ENCODE assay signal across 20 cellular contexts in the genomic region with DNA sequence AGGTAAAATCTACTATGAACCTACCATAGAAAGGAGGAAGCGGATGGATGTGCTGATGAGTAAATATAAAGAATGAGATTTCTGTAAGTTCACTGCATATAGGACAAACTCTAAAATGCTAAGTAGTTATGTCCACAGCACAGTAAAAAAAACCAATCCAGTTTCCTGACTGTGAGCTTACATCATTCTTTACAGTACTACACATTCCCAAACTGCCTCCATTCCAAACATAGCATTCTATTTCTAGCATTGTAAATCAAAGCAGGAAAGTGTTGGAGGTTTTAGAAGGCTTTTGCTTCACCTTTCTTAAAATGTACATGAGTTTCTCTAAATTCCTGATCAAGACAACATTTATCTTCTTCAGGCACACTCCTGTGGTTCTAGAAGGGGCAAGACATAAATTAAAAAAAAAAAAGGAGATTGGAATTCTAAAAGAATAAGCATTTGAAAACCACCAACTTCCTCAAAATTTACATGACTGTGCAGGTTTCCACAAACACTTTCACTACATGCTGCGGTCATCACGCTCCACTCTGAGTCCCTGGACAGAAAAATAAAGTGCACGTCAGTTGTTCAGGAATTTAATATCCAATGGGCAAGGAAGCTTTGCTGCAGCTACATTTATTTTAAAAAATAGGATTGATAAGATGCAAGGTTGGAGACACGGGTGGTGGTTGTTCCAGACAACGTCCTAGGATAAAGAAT.
DNase-seq lines count a peak whose midpoint lies in the region; ATAC-seq and TF ChIP-seq lines count a peak whose summit lies in the region.
"Had no signal": no experiment of that assay in that cellular context is flagged by ENCODE, and none has a peak within 500 bp of the region (broad histone marks: within the 10 kb centered on the region; RNA-seq: fewer than 3 reads in every experiment).

No MANE protein-coding gene starts in this region.

- in situ Hi-C loops in HAP-1 (cut with MboI; ENCODE audit: low sequenced_read_pairs): no loop called here

- no peaks in the 10 kb centered on the region for H3K27me3 Mint-ChIP-seq in GM23338 (ENCODE audit: insufficient read depth, low read depth, poor library complexity)
- H3K27me3 Mint-ChIP-seq: activated B cell treated with CpG ODN at 0.5 μM for 24 hours had no signal

- H4K20me1 ChIP-seq in GM23338 (replicated peaks; ENCODE audit: insufficient read depth): no peaks in the 10 kb centered on the region
- H4K20me1 ChIP-seq: BLaER1 treated with 17β-estradiol and CSF1 and Interleukin-3, amounts not matched to agents 10 nM and 100 nM had no signal

- H3K4me1 ChIP-seq in GM23338 (ENCODE audit: insufficient read depth) (no peaks in the 10 kb centered on the region; the same call in none of the 2 replicates), HAP-1 (no peaks in the 10 kb centered on the region)
- H3K4me1 ChIP-seq: heart left ventricle had no signal

- peaks cover 48% of the 10 kb centered on the region for H3K9me3 Mint-ChIP-seq in GM23338

- H3K9me2 ChIP-seq in GM23338 (ENCODE audit: insufficient read depth): no peaks in the 10 kb centered on the region; the same call in 1 of the 2 replicates

- H3K4me1 Mint-ChIP-seq in GM23338: peaks cover 20% of the 10 kb centered on the region

- TF ChIP-seq CTCF in GM23338 (conservative IDR thresholded peaks at IDR 0.05; ENCODE audit: low read depth in 2 of 2) (no peak), NB4 (IDR thresholded peaks at IDR 0.05; ENCODE audit: low read depth, low read length) (no peak)

- no peak overlapping the region for H2AFZ ChIP-seq in GM23338

- H3K9me3 ChIP-seq in HAP-1: no peaks in the 10 kb centered on the region; the same call in 1 of the 2 replicates
- H3K9me3 ChIP-seq: mucosa of descending colon had no signal

- no peak for ATAC-seq in GM23338
- ATAC-seq in HG02642 (IDR thresholded peaks at IDR 0.05; ENCODE audit: poor library complexity, unreplicated experiment): no peak
- ATAC-seq: esophagus mucosa, heart left ventricle, mucosa of descending colon had no signal

- no peaks in the 10 kb centered on the region for H3K27me3 ChIP-seq in GM23338 (ENCODE audit: insufficient read depth)
- H3K27me3 ChIP-seq in HAP-1 (ENCODE audit: low read depth): no peaks in the 10 kb centered on the region
- H3K27me3 ChIP-seq: heart left ventricle had no signal

- H3K27ac ChIP-seq in GM23338 (ENCODE audit: low read depth): peak overlapping the region; percentile 52; the same call in 1 of the 2 replicates
- H3K27ac ChIP-seq: BLaER1 treated with 17β-estradiol and CSF1 and Interleukin-3, amounts not matched to agents 10 nM and 100 nM; heart left ventricle had no signal

- no peak overlapping the region; the same call in 1 of the 2 replicates for H3K4me2 ChIP-seq in GM23338

- H3K4me3 ChIP-seq in GM23338: no peak overlapping the region
- H3K4me3 ChIP-seq in NB4 (ENCODE audit: low read depth, low read length): no peak overlapping the region
- H3K4me3 ChIP-seq in HAP-1: no peak overlapping the region
- H3K4me3 ChIP-seq: BLaER1 treated with 17β-estradiol and CSF1 and Interleukin-3, amounts not matched to agents 10 nM and 100 nM; heart left ventricle; mucosa of descending colon had no signal

- no peak for TF ChIP-seq POLR2A in NB4 (IDR thresholded peaks at IDR 0.05; ENCODE audit: extremely low read depth, insufficient read length)

- no peaks in the 10 kb centered on the region for H3F3A ChIP-seq in GM23338 (replicated peaks; ENCODE audit: low read depth)

- H3K27ac Mint-ChIP-seq in GM23338: peak overlapping the region; percentile 96
- H3K27ac Mint-ChIP-seq: activated B cell treated with CpG ODN at 0.5 μM for 24 hours had no signal

- no peak for DNase-seq in GM23338 (ENCODE audit: low spot score)
- peak; percentile 7 for DNase-seq in NB4 (ENCODE audit: low read depth)
- peak; percentile 3 for DNase-seq in fibroblast of peridontal ligament (ENCODE audit: extremely low read depth)
- peak; percentile 5 for DNase-seq in stromal cell of bone marrow (ENCODE audit: low read depth)
- DNase-seq in HAP-1 (ENCODE audit: low spot score in 2 of 2): no peak
- no peak for DNase-seq in activated effector memory CD4-positive, alpha-beta T cell treated with anti-CD3 and anti-CD28 coated beads, Interleukin-2, amount 50 U/mL, for 16 hours
- DNase-seq: activated B cell treated with CpG ODN at 0.5 μM for 24 hours; activated gamma-delta T cell; GF-D8; heart left ventricle; KG1; mucosa of descending colon; NCI-H1417 treated with DMSO at 0.1 percent for 48 hours; NCI-H226; NK-92 treated with Interleukin-12 subunit alpha and Interleukin-12 subunit beta, amount 100 ng/mL, for 24 hours; SHP77; stimulated activated CD4-positive, alpha-beta T cell treated with anti-CD3 and anti-CD28 coated beads, Interleukin-4, amount 100 ng/mL, for 4 hours had no signal

- H3K36me3 Mint-ChIP-seq in GM23338 (ENCODE audit: low read depth): peaks cover 57% of the 10 kb centered on the region

- no peaks in the 10 kb centered on the region for H3K79me2 ChIP-seq in GM23338 (replicated peaks; ENCODE audit: insufficient read depth)

- H3K36me3 ChIP-seq in GM23338 (ENCODE audit: insufficient read depth): no peaks in the 10 kb centered on the region
- H3K36me3 ChIP-seq in HAP-1 (replicated peaks): no peaks in the 10 kb centered on the region
- H3K36me3 ChIP-seq: BLaER1 treated with 17β-estradiol and CSF1 and Interleukin-3, amounts not matched to agents 10 nM and 100 nM; heart left ventricle had no signal

- H3K4me3 Mint-ChIP-seq in GM23338: no peak overlapping the region
- H3K4me3 Mint-ChIP-seq: activated B cell treated with CpG ODN at 0.5 μM for 24 hours had no signal

TF ChIP-seq in GM23338, 12 proteins besides CTCF, POLR2A, EP300 and RAD21:
- 0 out of 2 replicates have a peak, but pooled peaks have one; percentile 25 for TF ChIP-seq NANOG (IDR thresholded peaks at IDR 0.05; ENCODE audit: borderline replicate concordance)
- TF ChIP-seq EZH2 (IDR thresholded peaks at IDR 0.05; ENCODE audit: low read depth, unreplicated experiment): no peak

Comparison
In these comparisons a context has a peak if more than half of its experiments do, and no peak if none do; other contexts are left out.
1. DNase-seq: peak in NB4 (single experiment), fibroblast of peridontal ligament (single experiment) and stromal cell of bone marrow (single experiment); none in GM23338 (single experiment), HAP-1 (0 of 2) and activated effector memory CD4-positive, alpha-beta T cell treated with anti-CD3 and anti-CD28 coated beads, Interleukin-2, amount 50 U/mL, for 16 hours (single experiment).